ENCODE assay signal across 10 cellular contexts in the genomic region with DNA sequence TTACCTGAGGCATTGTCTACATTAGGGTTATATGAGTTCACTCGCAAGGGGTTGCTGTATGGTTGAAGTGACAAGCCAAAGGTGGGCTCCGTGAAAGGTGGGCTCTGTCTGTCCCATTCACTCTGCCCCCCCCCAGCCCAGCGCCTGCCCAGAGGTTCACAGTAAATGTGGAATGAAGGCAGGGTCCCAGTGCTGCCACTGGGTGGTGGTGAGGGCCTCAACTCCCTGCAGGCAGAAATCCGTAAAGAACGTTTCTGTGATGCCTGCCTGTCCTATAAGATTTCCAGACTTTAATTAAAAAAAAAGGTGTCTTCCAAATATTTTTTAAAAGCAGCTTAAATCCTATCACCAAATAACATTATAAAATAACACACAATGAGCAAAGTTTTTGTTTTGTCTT. TPM values are rescaled to one million over a fixed set of nuclear protein-coding genes. Genes with fewer than 3 reads are reported as not detected.
"Had no signal": no experiment of that assay in that cellular context is flagged by ENCODE, and none has a peak within 500 bp of the region (broad histone marks: within the 10 kb centered on the region; RNA-seq: fewer than 3 reads in every experiment).

No MANE protein-coding gene starts in this region.

RNA-seq across cellular contexts. Expression of a gene that starts 31.4 kb away (rescaled TPM):
- total RNA-seq: dermis blood vessel endothelial cell, esophagus mucosa, esophagus squamous epithelium, gastrocnemius medialis, glomerular endothelial cell, kidney epithelial cell, left cardiac atrium, left ventricle myocardium inferior, mammary epithelial cell had no signal
- polyA plus RNA-seq: keratinocyte, mammary epithelial cell had no signal
